8 cellular contexts compared by ENCODE assay signal in genomic region chr13:104571161-104571889, GRCh38.
A peak's percentile ranks its signal among the peaks of the same experiment; 100 is the strongest.
DNase-seq lines count a peak whose midpoint lies in the region; ATAC-seq and TF ChIP-seq lines count a peak whose summit lies in the region.

No MANE protein-coding gene starts in this region.

- no peaks in the 10 kb centered on the region for H3K9me3 ChIP-seq in Panc1 (ENCODE audit: control insufficient read depth, insufficient read depth, low read depth, low read length)

- H3K27ac ChIP-seq in Panc1 (ENCODE audit: low read length) = no peak overlapping the region

- peak overlapping the region; percentile 59; the same call in 1 of the 2 replicates for H3K4me3 Mint-ChIP-seq in HFFc6

- H3K36me3 ChIP-seq in Panc1 (ENCODE audit: control insufficient read depth, insufficient read depth, low read length) = no peaks in the 10 kb centered on the region

- in situ Hi-C loops in Panc1 (cut with HindIII; ENCODE audit: low pct_unique_long_range_greater_than_20kb, low sequenced_read_pairs) = no loop called here

- intact Hi-C loops in Panc1 (cut with micrococcal nuclease; ENCODE audit: unreplicated experiment) = loop anchor here (10.0 kb wide), 1 partner anchor 1963 kb away; the partner anchor contains the start of gene EFNB2

- CTCF ChIA-PET in Panc1 (lab: Charles Lee) = interaction anchor here (0.5 to 0.7 kb wide), 2 partner anchors 805 to 1964 kb away, joined by 3 to 5 read pairs; partner anchors contain the start of gene EFNB2

- TF ChIP-seq CTCF in HFFc6 (IDR thresholded peaks at IDR 0.05) (peak; percentile 76), Panc1 (IDR thresholded peaks at IDR 0.05) (peak; percentile 75), epithelial cell of esophagus (IDR thresholded peaks at IDR 0.05; ENCODE audit: insufficient read depth, low read depth, low read length, missing control alignments) (peak; percentile 85)

- H3K4me3 ChIP-seq in Panc1 (ENCODE audit: low read depth in 2 of 2, low read length in 2 of 2) (peak overlapping the region in 1 of 2 experiments; percentile 24; a peak in 2 of 4 replicates), epithelial cell of esophagus (ENCODE audit: low read length) (peak overlapping the region; percentile 9)

- no peaks in the 10 kb centered on the region for H3K27me3 ChIP-seq in Panc1 (ENCODE audit: control insufficient read depth, insufficient read depth, low read length)

- H3K9me3 Mint-ChIP-seq in HFFc6 = peaks cover 4% of the 10 kb centered on the region; the same call in 1 of the 2 replicates

- POLR2A ChIA-PET in Panc1 (lab: Charles Lee) = interaction anchor here (0.6 kb wide), 1 partner anchor 1524 kb away, joined by 9 read pairs; no protein-coding TSS in a partner anchor

- peak; percentile 90 for ATAC-seq in Panc1
- ATAC-seq in HG02763 (IDR thresholded peaks at IDR 0.05; ENCODE audit: unreplicated experiment) = no peak
- no peak for ATAC-seq in GM21390 (IDR thresholded peaks at IDR 0.05; ENCODE audit: unreplicated experiment)

- peaks cover 2% of the 10 kb centered on the region; the same call in 1 of the 2 replicates for H3K27me3 Mint-ChIP-seq in HFFc6 (ENCODE audit: insufficient read depth)

- H3K27ac Mint-ChIP-seq in HFFc6 = no peak overlapping the region

- peaks cover 12% of the 10 kb centered on the region; the same call in 1 of the 2 replicates for H3K4me1 Mint-ChIP-seq in HFFc6 (ENCODE audit: low read depth)

- DNase-seq in AML-193 (lab: John Stamatoyannopoulos, UW) (peak; percentile 22 to 26), HFFc6 (peak; percentile 54), Panc1 (ENCODE audit: low read depth, low spot score) (peak; percentile 42), epithelial cell of esophagus (ENCODE audit: low read depth) (peak; percentile 91), midbrain (lab: John Stamatoyannopoulos, UW) (peak; percentile 86), HuH-7.5 (ENCODE audit: low spot score) (no peak)

- no TSS peak for BruUV-seq in Panc1 (replicated peaks; lab: Mats Ljungman, UMichigan)

- no peaks in the 10 kb centered on the region for H3K36me3 Mint-ChIP-seq in HFFc6 (ENCODE audit: low read depth)

- no peaks in the 10 kb centered on the region for H3K4me1 ChIP-seq in Panc1 (ENCODE audit: control insufficient read depth, insufficient read depth, low read length)
